13 cellular contexts compared by ENCODE assay signal in the genomic region with DNA sequence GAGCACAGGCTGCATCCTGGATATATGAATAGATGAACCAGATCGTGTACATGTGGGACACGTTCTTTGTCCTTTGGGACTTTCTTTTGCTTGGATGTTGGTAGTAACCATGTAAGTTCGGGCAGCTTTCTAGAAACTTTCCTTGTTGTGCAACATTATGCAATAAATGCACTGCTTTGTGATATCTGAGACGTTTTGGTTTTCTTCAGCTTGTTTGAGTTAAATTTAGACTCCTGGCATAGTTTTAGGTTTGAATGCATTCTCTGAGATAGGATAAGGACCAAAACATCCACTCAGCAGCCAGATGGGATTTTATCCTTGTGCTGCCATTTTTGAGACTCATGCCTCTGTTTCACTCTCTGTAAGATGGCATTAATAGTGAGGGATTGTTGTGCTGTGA.
DNase-seq lines count a peak whose midpoint lies in the region; ATAC-seq and TF ChIP-seq lines count a peak whose summit lies in the region.
"Had no signal": no experiment of that assay in that cellular context is flagged by ENCODE, and none has a peak within 500 bp of the region (broad histone marks: within the 10 kb centered on the region; RNA-seq: fewer than 3 reads in every experiment).

No MANE protein-coding gene starts in this region.

- H3K9me3 Mint-ChIP-seq in MCF 10A (ENCODE audit: unreplicated experiment) = no peaks in the 10 kb centered on the region

- CTCF ChIA-PET in MCF 10A (lab: Yijun Ruan, JAX) = interaction anchor here (0.6 kb wide), 1 partner anchor 91 kb away, joined by 3 read pairs; no protein-coding TSS in a partner anchor

- H3K4me1 ChIP-seq in breast epithelium (no peaks in the 10 kb centered on the region), vagina (peaks cover 53% of the 10 kb centered on the region)

- DNase-seq in MCF 10A (ENCODE audit: unreplicated experiment) (peak; percentile 30), breast epithelium (ENCODE audit: low spot score in 2 of 2) (no peak), left cardiac atrium (no peak), vagina (ENCODE audit: extremely low spot score in 2 of 2) (no peak), caudate nucleus (lab: John Stamatoyannopoulos, UW) (no peak)
- DNase-seq: erythroblast, NCI-H446, small intestine, tibial artery had no signal

- H3K27me3 ChIP-seq in breast epithelium (no peaks in the 10 kb centered on the region), vagina (no peaks in the 10 kb centered on the region)
- H3K27me3 ChIP-seq: tibial artery had no signal

- H3K36me3 ChIP-seq in breast epithelium (no peaks in the 10 kb centered on the region), vagina (no peaks in the 10 kb centered on the region)
- H3K36me3 ChIP-seq: tibial artery had no signal

- POLR2A ChIA-PET in MCF 10A (lab: Yijun Ruan, JAX) = interaction anchor here (0.6 kb wide), 1 partner anchor 209 kb away, joined by 3 read pairs; no protein-coding TSS in a partner anchor

- no peaks in the 10 kb centered on the region for H3K27me3 Mint-ChIP-seq in MCF 10A (ENCODE audit: insufficient read depth, unreplicated experiment)
- H3K27me3 Mint-ChIP-seq: B cell had no signal

- H3K4me3 ChIP-seq in breast epithelium = no peak overlapping the region
- H3K4me3 ChIP-seq in vagina = no peak overlapping the region
- H3K4me3 ChIP-seq: tibial artery had no signal

- H3K27ac Mint-ChIP-seq in MCF 10A (ENCODE audit: low read depth, unreplicated experiment) = no peak overlapping the region
- H3K27ac Mint-ChIP-seq: B cell had no signal

- H3K4me3 Mint-ChIP-seq in MCF 10A (ENCODE audit: unreplicated experiment) = no peak overlapping the region
- H3K4me3 Mint-ChIP-seq: B cell had no signal

- H3K27ac ChIP-seq in breast epithelium (no peak overlapping the region), angular gyrus (ENCODE audit: low read depth, low read length) (peak overlapping the region; percentile 22), vagina (peak overlapping the region; percentile 2), caudate nucleus (ENCODE audit: low read depth, low read length) (no peak overlapping the region)

- H3K36me3 Mint-ChIP-seq in MCF 10A (ENCODE audit: insufficient read depth, unreplicated experiment) = no peaks in the 10 kb centered on the region

- intact Hi-C loops in MCF 10A (cut with micrococcal nuclease) (no loop called here), breast epithelium (cut with DNase I; ENCODE audit: low total_unique reads) (no loop called here), left cardiac atrium (cut with DNase I) (no loop called here), vagina (cut with DNase I) (no loop called here)

- H3K4me1 Mint-ChIP-seq in MCF 10A (ENCODE audit: insufficient read depth, unreplicated experiment) = peaks cover 10% of the 10 kb centered on the region
- H3K4me1 Mint-ChIP-seq: B cell had no signal

- H3K9me3 ChIP-seq in breast epithelium (no peaks in the 10 kb centered on the region), vagina (no peaks in the 10 kb centered on the region)
- H3K9me3 ChIP-seq: tibial artery had no signal

- no peak for TF ChIP-seq POLR2A in breast epithelium (IDR thresholded peaks at IDR 0.05)
- no peak for TF ChIP-seq POLR2A in vagina (IDR thresholded peaks at IDR 0.05)

- ATAC-seq in left cardiac atrium (peak; percentile 17 to 36), HG03135 (IDR thresholded peaks at IDR 0.05; ENCODE audit: unreplicated experiment) (no peak), HG03354 (IDR thresholded peaks at IDR 0.05; ENCODE audit: poor library complexity, severe bottlenecking, unreplicated experiment) (no peak)

- TF ChIP-seq CTCF in MCF 10A (IDR thresholded peaks at IDR 0.05; ENCODE audit: unreplicated experiment) (no peak), breast epithelium (IDR thresholded peaks at IDR 0.05) (no peak), vagina (IDR thresholded peaks at IDR 0.05) (no peak)

- BruUV-seq in MCF 10A (replicated peaks; lab: Mats Ljungman, UMichigan) = no TSS peak

Comparison
In these comparisons a context has a peak if more than half of its experiments do, and no peak if none do; other contexts are left out.
1. H3K27ac ChIP-seq: peak in angular gyrus (single experiment) and vagina (single experiment); none in breast epithelium (0 of 2) and caudate nucleus (single experiment).
2. ATAC-seq: peak in left cardiac atrium (2 of 2); none in HG03135 (single experiment) and HG03354 (single experiment).